In genomic region chrX:140141444-140142029, GRCh38 we compare ENCODE assay signal across 9 cellular contexts.
DNase-seq lines count a peak whose midpoint lies in the region; ATAC-seq and TF ChIP-seq lines count a peak whose summit lies in the region.
"Had no signal": no experiment of that assay in that cellular context is flagged by ENCODE, and none has a peak within 500 bp of the region (broad histone marks: within the 10 kb centered on the region; RNA-seq: fewer than 3 reads in every experiment).

No MANE protein-coding gene starts in this region.

- no peaks in the 10 kb centered on the region for H3K9me3 ChIP-seq in prostate gland

- 6% methylated on average over 5 of the region's 5 CpGs for WGBS in prostate gland

- no peak overlapping the region for H3K4me3 ChIP-seq in fibroblast of mammary gland (ENCODE audit: control insufficient read depth, low read depth, low read length)
- no peak overlapping the region for H3K4me3 ChIP-seq in prostate gland

- no peak overlapping the region for H3K4me3 Mint-ChIP-seq in Calu3 (ENCODE audit: low read depth, unreplicated experiment)
- H3K4me3 Mint-ChIP-seq: T-cell had no signal

- H3K27ac Mint-ChIP-seq in Calu3 (ENCODE audit: unreplicated experiment): no peak overlapping the region
- H3K27ac Mint-ChIP-seq: T-cell had no signal

- ATAC-seq in GM18861 (IDR thresholded peaks at IDR 0.05; ENCODE audit: unreplicated experiment): peak; percentile 81
- ATAC-seq in GM19023 (IDR thresholded peaks at IDR 0.05; ENCODE audit: unreplicated experiment): no peak
- no peak for ATAC-seq in HG03571 (IDR thresholded peaks at IDR 0.05; ENCODE audit: unreplicated experiment)
- ATAC-seq: T-cell had no signal

- no peaks in the 10 kb centered on the region for H3K4me1 ChIP-seq in prostate gland (replicated peaks)

- TF ChIP-seq CTCF in Calu3 (IDR thresholded peaks at IDR 0.05; ENCODE audit: unreplicated experiment) (peak; percentile 37), fibroblast of mammary gland (conservative IDR thresholded peaks at IDR 0.05; ENCODE audit: control insufficient read depth, insufficient read depth, low read depth, low read length) (peak; percentile 60), prostate gland (IDR thresholded peaks at IDR 0.05) (peak in 3 of 4 experiments; percentile 31 to 36 (median 35))

- H3K27me3 Mint-ChIP-seq in Calu3 (ENCODE audit: unreplicated experiment): no peaks in the 10 kb centered on the region
- H3K27me3 Mint-ChIP-seq: T-cell had no signal

- TF ChIP-seq POLR2A in prostate gland (IDR thresholded peaks at IDR 0.05): no peak

- peak; percentile 48 for DNase-seq in Calu3
- DNase-seq in HK-2 (ENCODE audit: unreplicated experiment): peak; percentile 2
- peak; percentile 29 for DNase-seq in SW480 (ENCODE audit: low spot score)
- DNase-seq in fibroblast of mammary gland (ENCODE audit: low read depth): peak; percentile 29
- DNase-seq in prostate gland (ENCODE audit: low spot score): peak; percentile 4

- BruUV-seq in Calu3 (replicated peaks; lab: Mats Ljungman, UMichigan): no TSS peak

- no peaks in the 10 kb centered on the region for H3K27me3 ChIP-seq in prostate gland (replicated peaks; ENCODE audit: insufficient read depth)

- no peaks in the 10 kb centered on the region for H3K9me3 Mint-ChIP-seq in Calu3 (ENCODE audit: low read depth, unreplicated experiment)

- H3K4me1 Mint-ChIP-seq in Calu3 (ENCODE audit: low read depth, unreplicated experiment): no peaks in the 10 kb centered on the region
- H3K4me1 Mint-ChIP-seq: T-cell had no signal

- CTCF ChIA-PET in Calu3 (lab: Charles Lee): no interaction called here

- no peak overlapping the region for H3K27ac ChIP-seq in prostate gland

- intact Hi-C loops in Calu3 (cut with micrococcal nuclease; ENCODE audit: unreplicated experiment) (loop anchor here (2.0 to 10.0 kb wide), 3 partner anchors 41 to 523 kb away; no protein-coding TSS in a partner anchor), prostate gland (cut with DNase I) (no loop called here)

- no peaks in the 10 kb centered on the region for H3K36me3 ChIP-seq in prostate gland

- H3K36me3 Mint-ChIP-seq in Calu3 (ENCODE audit: insufficient read depth, unreplicated experiment): no peaks in the 10 kb centered on the region
- H3K36me3 Mint-ChIP-seq: T-cell had no signal
